ENCODE assay signal across 10 cellular contexts in genomic region chr17:63475491-63476412, GRCh38. TPM values are rescaled to one million over a fixed set of nuclear protein-coding genes. Genes with fewer than 3 reads are reported as not detected.
DNase-seq lines count a peak whose midpoint lies in the region; ATAC-seq and TF ChIP-seq lines count a peak whose summit lies in the region.
"Had no signal": no experiment of that assay in that cellular context is flagged by ENCODE, and none has a peak within 500 bp of the region (broad histone marks: within the 10 kb centered on the region; RNA-seq: fewer than 3 reads in every experiment).

No MANE protein-coding gene starts in this region.

- H3K9me3 ChIP-seq in iPS-20b (ENCODE audit: insufficient read depth, low read depth, low read length) (no peaks in the 10 kb centered on the region), stomach (no peaks in the 10 kb centered on the region)

- no peak for TF ChIP-seq POLR2A in stomach (IDR thresholded peaks at IDR 0.05)

- DNase-seq in activated naive CD8-positive, alpha-beta T cell treated with anti-CD3 and anti-CD28 coated beads for 36 hours, result no peak
- no peak for DNase-seq in stomach
- DNase-seq in activated CD8-positive, alpha-beta memory T cell treated with anti-CD3 and anti-CD28 coated beads, Interleukin-2, amount 50 U/mL, for 4 hours, result no peak
- DNase-seq: Kasumi-1, kidney glomerular epithelial cell had no signal

- H3K36me3 ChIP-seq in iPS-20b (ENCODE audit: insufficient read depth, low read depth, low read length), result no peaks in the 10 kb centered on the region
- H3K36me3 ChIP-seq in stomach, result no peaks in the 10 kb centered on the region

- H3K9me3 Mint-ChIP-seq in activated naive CD8-positive, alpha-beta T cell (ENCODE audit: low read depth), result no peaks in the 10 kb centered on the region
- no peaks in the 10 kb centered on the region for H3K9me3 Mint-ChIP-seq in activated naive CD8-positive, alpha-beta T cell treated with anti-CD3 and anti-CD28 coated beads for 36 hours

- H3K4me3 ChIP-seq in iPS-20b (ENCODE audit: low read length) (peak overlapping the region; percentile 65), stomach (peak overlapping the region; percentile 52 to 72 (median 61))

- H3K36me3 Mint-ChIP-seq in activated naive CD8-positive, alpha-beta T cell, result no peaks in the 10 kb centered on the region
- no peaks in the 10 kb centered on the region for H3K36me3 Mint-ChIP-seq in activated naive CD8-positive, alpha-beta T cell treated with anti-CD3 and anti-CD28 coated beads for 36 hours

- no peak for TF ChIP-seq EP300 in stomach (IDR thresholded peaks at IDR 0.05)

- peak overlapping the region; percentile 68 for H3K4me3 Mint-ChIP-seq in activated naive CD8-positive, alpha-beta T cell
- no peak overlapping the region for H3K4me3 Mint-ChIP-seq in activated naive CD8-positive, alpha-beta T cell treated with anti-CD3 and anti-CD28 coated beads for 36 hours

- no peak for ATAC-seq in HG03025 (IDR thresholded peaks at IDR 0.05; ENCODE audit: low FRiP score, unreplicated experiment)
- ATAC-seq in HG03108 (IDR thresholded peaks at IDR 0.05; ENCODE audit: unreplicated experiment), result no peak

- 68 to 70% (median 70%) methylated on average over 25 to 28 of the region's 28 CpGs for WGBS in stomach, 5 donors

- H3K27ac ChIP-seq in VCaP (peak overlapping the region; percentile 89), iPS-20b (ENCODE audit: low read length) (no peak overlapping the region), stomach (peak overlapping the region in 4 of 5 donors; percentile 37 to 61 (median 60))

- TF ChIP-seq CTCF in VCaP (conservative IDR thresholded peaks at IDR 0.05) (no peak), stomach (IDR thresholded peaks at IDR 0.05) (no peak)

- peaks cover 10% of the 10 kb centered on the region for H3K27me3 Mint-ChIP-seq in activated naive CD8-positive, alpha-beta T cell
- peaks cover 42% of the 10 kb centered on the region for H3K27me3 Mint-ChIP-seq in activated naive CD8-positive, alpha-beta T cell treated with anti-CD3 and anti-CD28 coated beads for 36 hours

- H3K4me1 ChIP-seq in iPS-20b (ENCODE audit: insufficient read depth, low read length) (peaks cover 17% of the 10 kb centered on the region), stomach (peaks cover 28 to 54% (median 46%) of the 10 kb centered on the region in 4 donors)

- H3K9ac ChIP-seq in iPS-20b (ENCODE audit: low read depth, low read length), result peak overlapping the region; percentile 42; the same call in 1 of the 2 replicates

- H3K27ac Mint-ChIP-seq in activated naive CD8-positive, alpha-beta T cell, result no peak overlapping the region
- H3K27ac Mint-ChIP-seq in activated naive CD8-positive, alpha-beta T cell treated with anti-CD3 and anti-CD28 coated beads for 36 hours, result no peak overlapping the region

- H3K27me3 ChIP-seq in iPS-20b (ENCODE audit: insufficient read depth, low read length) (peaks cover 35% of the 10 kb centered on the region), stomach (peaks cover 0 to 52% (median 20%) of the 10 kb centered on the region in 3 donors)

- intact Hi-C loops in stomach (cut with DNase I; ENCODE audit: low total_unique reads), result loop anchor here (5.0 kb wide), 1 partner anchor 48 kb away; no protein-coding TSS in a partner anchor

- peaks cover 5% of the 10 kb centered on the region for H3K4me1 Mint-ChIP-seq in activated naive CD8-positive, alpha-beta T cell (ENCODE audit: low read depth)
- H3K4me1 Mint-ChIP-seq in activated naive CD8-positive, alpha-beta T cell treated with anti-CD3 and anti-CD28 coated beads for 36 hours, result peaks cover 7% of the 10 kb centered on the region

RNA-seq across cellular contexts. Expression of gene ACE, which starts 1.1 kb away (rescaled TPM):
- not detected for total RNA-seq in activated naive CD8-positive, alpha-beta T cell treated with anti-CD3 and anti-CD28 coated beads for 36 hours
- 100 to 1,000 TPM in 1 of 5 donors, 10 to 100 TPM in 1, 1 to 10 TPM in 3; 3.6 to 232 (median 6.8) TPM for total RNA-seq in stomach
- 1 to 10 TPM; 1.3 to 2.7 (median 2.6) TPM for polyA plus RNA-seq in stomach

RNA-seq across cellular contexts. Expression of gene CYB561, which starts 29.6 kb away (rescaled TPM):
- 1 to 10 TPM; 1.1 to 2.2 TPM for total RNA-seq in activated naive CD8-positive, alpha-beta T cell treated with anti-CD3 and anti-CD28 coated beads for 36 hours
- total RNA-seq in stomach, result 100 to 1,000 TPM in 2 of 5 donors, 10 to 100 TPM in 3; 26.1 to 394 (median 97.1) TPM
- polyA plus RNA-seq in stomach, result 10 to 100 TPM; 10.8 to 27.4 (median 23.7) TPM

RNA-seq across cellular contexts. Expression of gene KCNH6, which starts 47.4 kb away (rescaled TPM):
- total RNA-seq in activated naive CD8-positive, alpha-beta T cell treated with anti-CD3 and anti-CD28 coated beads for 36 hours, result not detected
- 1 to 10 TPM in 1 of 5 donors, under 1 TPM in 4; 0.37 to 2.3 (median 0.72) TPM for total RNA-seq in stomach
- polyA plus RNA-seq in stomach, result under 1 TPM in 2 of 3 donors, not detected in 1; 0.20 to 0.31 TPM

Comparison
In these comparisons a context has a peak if more than half of its experiments do, and no peak if none do; other contexts are left out.
1. RNA of gene ACE, which starts 1.1 kb away (total RNA-seq): 3.6 to 232 TPM in stomach; not detected in activated naive CD8-positive, alpha-beta T cell treated with anti-CD3 and anti-CD28 coated beads for 36 hours; every median in the first group is over 4 times any median in the second.
2. RNA of gene CYB561, which starts 29.6 kb away (total RNA-seq): 26.1 to 394 TPM in stomach; 1.1 to 2.2 TPM in activated naive CD8-positive, alpha-beta T cell treated with anti-CD3 and anti-CD28 coated beads for 36 hours; every median in the first group is over 4 times any median in the second.